Comparison of ENCODE assay signal across 8 cellular contexts in genomic region chr17:81710514-81711308, GRCh38. TPM values are rescaled to one million over a fixed set of nuclear protein-coding genes. Genes with fewer than 3 reads are reported as not detected.
DNase-seq lines count a peak whose midpoint lies in the region; ATAC-seq and TF ChIP-seq lines count a peak whose summit lies in the region.

No MANE protein-coding gene starts in this region.

- H3K4me1 Mint-ChIP-seq in activated naive CD8-positive, alpha-beta T cell treated with anti-CD3 and anti-CD28 coated beads, Interleukin-2, amount 50 U/mL, for 24 hours: peaks cover 31% of the 10 kb centered on the region

- H3K9me3 Mint-ChIP-seq in activated naive CD8-positive, alpha-beta T cell treated with anti-CD3 and anti-CD28 coated beads, Interleukin-2, amount 50 U/mL, for 24 hours: no peaks in the 10 kb centered on the region

- no peaks in the 10 kb centered on the region for H3K27me3 Mint-ChIP-seq in activated naive CD8-positive, alpha-beta T cell treated with anti-CD3 and anti-CD28 coated beads, Interleukin-2, amount 50 U/mL, for 24 hours

- peak overlapping the region; percentile 84 for H3K27ac Mint-ChIP-seq in activated naive CD8-positive, alpha-beta T cell treated with anti-CD3 and anti-CD28 coated beads, Interleukin-2, amount 50 U/mL, for 24 hours

- WGBS in liver: 11% methylated on average over 29 of the region's 29 CpGs

- no peaks in the 10 kb centered on the region for H3K27me3 ChIP-seq in liver (ENCODE audit: control insufficient read depth in 4 of 4, insufficient read depth in 4 of 4, low read length in 3 of 4)
- no peaks in the 10 kb centered on the region for H3K27me3 ChIP-seq in brain microvascular endothelial cell (replicated peaks)

- peak overlapping the region; percentile 74 for H3K4me3 Mint-ChIP-seq in activated naive CD8-positive, alpha-beta T cell treated with anti-CD3 and anti-CD28 coated beads, Interleukin-2, amount 50 U/mL, for 24 hours

- H3K36me3 ChIP-seq in liver (ENCODE audit: control insufficient read depth in 4 of 4, insufficient read depth in 3 of 4, low read depth in 1 of 4, low read length in 3 of 4) (peaks cover 3 to 22% (median 8%) of the 10 kb centered on the region in 4 donors), brain microvascular endothelial cell (replicated peaks) (peaks cover 27% of the 10 kb centered on the region)

- peak overlapping the region in 2 of 3 donors; percentile 18 to 22 for H3K4me3 ChIP-seq in liver (ENCODE audit: low read depth in 1 of 3, low read length in 3 of 3)
- H3K4me3 ChIP-seq in brain microvascular endothelial cell (ENCODE audit: low read depth, low read length): no peak overlapping the region

- in situ Hi-C loops in brain microvascular endothelial cell (cut with HindIII; ENCODE audit: low pct_ligation_motif_present, low sequenced_read_pairs): no loop called here

- DNase-seq in GF-D8 (lab: John Stamatoyannopoulos, UW): peak; percentile 88
- peak; percentile 79 for DNase-seq in NCI-H146 (lab: John Stamatoyannopoulos, UW)
- DNase-seq in activated naive CD8-positive, alpha-beta T cell treated with anti-CD3 and anti-CD28 coated beads, Interleukin-2, amount 50 U/mL, for 24 hours: no peak
- no peak for DNase-seq in globus pallidus (ENCODE audit: low spot score)
- no peak for DNase-seq in brain microvascular endothelial cell

- H3K9me3 ChIP-seq in liver (ENCODE audit: control insufficient read depth in 4 of 4, low read length in 3 of 4): no peaks in the 10 kb centered on the region

- TF ChIP-seq CTCF in liver (IDR thresholded peaks at IDR 0.05; ENCODE audit: low read depth, low read length, missing input control) (no peak), brain microvascular endothelial cell (IDR thresholded peaks at IDR 0.05; ENCODE audit: low read depth, low read length, missing control alignments) (no peak)

- peaks cover 14% of the 10 kb centered on the region for H3K36me3 Mint-ChIP-seq in activated naive CD8-positive, alpha-beta T cell treated with anti-CD3 and anti-CD28 coated beads, Interleukin-2, amount 50 U/mL, for 24 hours (ENCODE audit: low read depth)

- H3K27ac ChIP-seq in liver (ENCODE audit: low read depth in 1 of 2, low read length in 2 of 2) (peak overlapping the region; percentile 72 to 83), brain microvascular endothelial cell (no peak overlapping the region)

- H3K9ac ChIP-seq in liver (ENCODE audit: low read depth in 1 of 2, low read length in 2 of 2): peak overlapping the region; percentile 41 to 57

- peaks cover 18 to 50% (median 38%) of the 10 kb centered on the region in 4 donors for H3K4me1 ChIP-seq in liver (ENCODE audit: control insufficient read depth in 4 of 4, insufficient read depth in 4 of 4, low read length in 3 of 4)

- no peak for ATAC-seq in activated naive CD8-positive, alpha-beta T cell treated with anti-CD3 and anti-CD28 coated beads, Interleukin-2, amount 50 U/mL, for 24 hours
- no peak for ATAC-seq in HG02759 (IDR thresholded peaks at IDR 0.05; ENCODE audit: unreplicated experiment)
- ATAC-seq in GM21576 (IDR thresholded peaks at IDR 0.05; ENCODE audit: unreplicated experiment): no peak

- TF ChIP-seq RAD21 in liver (IDR thresholded peaks at IDR 0.05): peak in 1 of 2 donors; percentile 34

TF ChIP-seq in liver, 16 proteins besides CTCF, POLR2A, EP300 and RAD21:
- peak in 1 of 2 donors; percentile 14 for TF ChIP-seq RXRA (IDR thresholded peaks at IDR 0.05)
- TF ChIP-seq FOXA1 (IDR thresholded peaks at IDR 0.05): no peak
TF ChIP-seq in liver: peak in this region for 1.

RNA-seq across cellular contexts. Expression of gene SLC25A10, which starts 1.4 kb away (rescaled TPM):
- 10 to 100 TPM; 19.8 to 54.6 TPM for total RNA-seq in liver
- polyA plus RNA-seq in liver: 10 to 100 TPM; 36.7 to 51.2 TPM

RNA-seq across cellular contexts. Expression of gene MRPL12, which starts 7.5 kb away (rescaled TPM):
- 10 to 100 TPM in 1 of 2 donors, 1 to 10 TPM in 1; 9.1 to 15.1 TPM for total RNA-seq in liver
- 100 to 1,000 TPM; 103 to 121 TPM for polyA plus RNA-seq in liver

RNA-seq across cellular contexts. Expression of gene HGS, which starts 26.9 kb away (rescaled TPM):
- 10 to 100 TPM; 27.6 to 31.6 TPM for total RNA-seq in liver
- polyA plus RNA-seq in liver: 10 to 100 TPM; 21.8 to 28.7 TPM

RNA-seq across cellular contexts. Expression of gene ARL16, which starts 27.1 kb away (rescaled TPM):
- total RNA-seq in liver: 10 to 100 TPM in 1 of 2 donors, 1 to 10 TPM in 1; 9.8 to 12.9 TPM
- 10 to 100 TPM in 1 of 2 donors, 1 to 10 TPM in 1; 7.9 to 24.3 TPM for polyA plus RNA-seq in liver

RNA-seq across cellular contexts. Expression of gene CCDC137, which starts 44.2 kb away (rescaled TPM):
- 1 to 10 TPM; 4.3 to 4.8 TPM for total RNA-seq in liver
- 1 to 10 TPM; 5.7 to 6.9 TPM for polyA plus RNA-seq in liver

Comparison
In these comparisons a context has a peak if more than half of its experiments do, and no peak if none do; other contexts are left out.
1. DNase-seq: peak in GF-D8 (single experiment) and NCI-H146 (single experiment); none in activated naive CD8-positive, alpha-beta T cell treated with anti-CD3 and anti-CD28 coated beads, Interleukin-2, amount 50 U/mL, for 24 hours (single experiment), globus pallidus (single experiment) and brain microvascular endothelial cell (single experiment).